Comparison of ENCODE assay signal across 8 cellular contexts in the genomic region with DNA sequence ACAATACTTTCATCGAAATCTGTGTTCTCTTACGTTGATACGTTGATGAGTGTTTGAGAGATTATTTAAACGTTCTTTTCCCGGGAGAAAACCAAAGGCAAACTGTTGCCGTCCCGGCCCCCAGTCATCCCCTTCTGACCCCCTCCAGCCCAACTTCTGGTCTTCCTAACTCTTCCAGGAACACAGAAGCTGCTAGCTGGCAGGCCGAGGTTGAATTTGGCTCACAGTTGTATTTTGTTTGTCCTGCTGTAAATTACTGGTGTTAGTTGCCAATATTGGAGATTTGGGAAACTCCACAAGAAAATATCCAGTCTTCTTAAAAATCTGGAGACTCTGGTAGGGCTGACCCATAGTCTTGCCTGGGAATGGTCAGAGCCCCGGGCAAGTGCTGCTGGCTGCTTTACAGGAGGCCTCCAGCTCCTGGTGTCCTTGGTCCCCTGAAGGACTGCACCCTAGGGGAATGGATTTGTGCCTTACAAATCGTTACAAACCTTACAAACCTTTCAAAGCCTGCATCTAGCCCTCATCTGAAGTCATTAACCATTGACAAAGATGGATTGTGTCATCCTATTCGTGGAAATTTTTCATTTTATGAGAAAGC.
DNase-seq lines count a peak whose midpoint lies in the region; ATAC-seq and TF ChIP-seq lines count a peak whose summit lies in the region.

No MANE protein-coding gene starts in this region.

- no peaks in the 10 kb centered on the region for H3K36me3 Mint-ChIP-seq in Caco-2 (ENCODE audit: insufficient read depth, unreplicated experiment)
- H3K36me3 Mint-ChIP-seq in H9 (ENCODE audit: insufficient read depth in 1 of 3, low read depth in 3 of 3) = no peaks in the 10 kb centered on the region

- no peaks in the 10 kb centered on the region for H3K9me3 Mint-ChIP-seq in Caco-2 (ENCODE audit: unreplicated experiment)
- H3K9me3 Mint-ChIP-seq in H9 = no peaks in the 10 kb centered on the region; a peak in 1 of 5 replicates

- H3K9ac ChIP-seq in Loucy (ENCODE audit: low read depth, low read length, poor library complexity, severe bottlenecking) (no peak overlapping the region), neuronal stem cell (ENCODE audit: low read depth, low read length, poor library complexity) (no peak overlapping the region), H9 (ENCODE audit: extremely low read depth, insufficient read length, low read length) (no peak overlapping the region)

- no peak overlapping the region for H3T11ph ChIP-seq in H9 (ENCODE audit: low read length)

- peaks cover 8% of the 10 kb centered on the region for H3K4me1 ChIP-seq in Caco-2
- H3K4me1 ChIP-seq in Loucy (ENCODE audit: insufficient read depth, low read length, poor library complexity, severe bottlenecking) = peaks cover 7% of the 10 kb centered on the region
- H3K4me1 ChIP-seq in foreskin keratinocyte = no peaks in the 10 kb centered on the region
- peaks cover 0 to 3% of the 10 kb centered on the region in 2 donors for H3K4me1 ChIP-seq in neuronal stem cell (ENCODE audit: control insufficient read depth in 2 of 2, insufficient read depth in 1 of 2, low read depth in 1 of 2, low read length in 2 of 2)
- peaks cover 6% of the 10 kb centered on the region; the same call in 1 of the 2 replicates for H3K4me1 ChIP-seq in H9 (ENCODE audit: insufficient read depth, low read length)

- H2BK15ac ChIP-seq in neuronal stem cell (ENCODE audit: low read length) = no peak overlapping the region
- no peak overlapping the region for H2BK15ac ChIP-seq in H9 (ENCODE audit: low read depth, low read length)

- H3K27ac ChIP-seq in foreskin keratinocyte (no peak overlapping the region), neuronal stem cell (replicated peaks; ENCODE audit: low read length) (peak overlapping the region; percentile 42), H9 (ENCODE audit: insufficient read length, low read depth, low read length) (no peak overlapping the region)

- no peak overlapping the region for H3K4me3 Mint-ChIP-seq in Caco-2 (ENCODE audit: unreplicated experiment)
- H3K4me3 Mint-ChIP-seq in H9 = no peak overlapping the region

- no peak overlapping the region for H4K5ac ChIP-seq in H9 (ENCODE audit: insufficient read length, low read depth, low read length)

- H3K9me3 ChIP-seq in Caco-2 (no peaks in the 10 kb centered on the region), Loucy (ENCODE audit: insufficient read depth, low read depth, low read length) (no peaks in the 10 kb centered on the region), neuronal stem cell (replicated peaks in 1 of 2; ENCODE audit: control insufficient read depth in 2 of 2, insufficient read depth in 1 of 2, low read depth in 1 of 2, low read length in 2 of 2) (no peaks in the 10 kb centered on the region), H9 (ENCODE audit: control insufficient read depth, low read depth, low read length) (no peaks in the 10 kb centered on the region)

- H4K8ac ChIP-seq in neuronal stem cell (ENCODE audit: low read depth, low read length) (no peak overlapping the region), H9 (replicated peaks; ENCODE audit: insufficient read length, low read depth, low read length) (no peak overlapping the region)

- CTCF ChIA-PET in Caco-2 (lab: Charles Lee) = interaction anchor here (0.8 to 1.6 kb wide), 23 partner anchors 8 to 1090 kb away, joined by 3 to 52 read pairs (median 8); a partner anchor contains a TSS

- no peak overlapping the region for H3K27ac Mint-ChIP-seq in Caco-2 (ENCODE audit: unreplicated experiment)
- no peak overlapping the region; a peak in 1 of 7 replicates for H3K27ac Mint-ChIP-seq in H9

- H3K27me3 Mint-ChIP-seq in Caco-2 (ENCODE audit: insufficient read depth, unreplicated experiment) (peaks cover 2% of the 10 kb centered on the region), H9 (ENCODE audit: low read depth) (no peaks in the 10 kb centered on the region)

- TF ChIP-seq CTCF in Caco-2 (IDR thresholded peaks at IDR 0.05; ENCODE audit: insufficient read depth in 1 of 2, low read depth in 1 of 2, low read length in 1 of 2, severe bottlenecking in 1 of 2, unreplicated experiment in 1 of 2) (no peak), Loucy (conservative IDR thresholded peaks at IDR 0.05; ENCODE audit: low read length) (no peak), foreskin keratinocyte (conservative IDR thresholded peaks at IDR 0.05) (no peak), H9 (conservative IDR thresholded peaks at IDR 0.05) (no peak)

- H2AFZ ChIP-seq in Loucy (ENCODE audit: low read length) = peak overlapping the region; percentile 91
- H2AFZ ChIP-seq in neuronal stem cell (ENCODE audit: low read length) = peak overlapping the region; percentile 84
- no peak overlapping the region for H2AFZ ChIP-seq in H9 (ENCODE audit: low read length)

- H3K36me3 ChIP-seq in Caco-2 (ENCODE audit: control insufficient read depth, insufficient read depth, low read length) (no peaks in the 10 kb centered on the region), Loucy (ENCODE audit: insufficient read depth, low read length) (no peaks in the 10 kb centered on the region), neuronal stem cell (replicated peaks in 1 of 2; ENCODE audit: control insufficient read depth in 2 of 2, insufficient read depth in 2 of 2, low read length in 2 of 2) (no peaks in the 10 kb centered on the region)

- H3K23ac ChIP-seq in neuronal stem cell (ENCODE audit: low read depth, low read length, poor library complexity) (no peak overlapping the region), H9 (ENCODE audit: insufficient read length, low read depth, low read length) (no peak overlapping the region)

- H2BK5ac ChIP-seq in neuronal stem cell (ENCODE audit: low read length) (no peak overlapping the region), H9 (ENCODE audit: insufficient read length, low read length) (no peak overlapping the region)

- H3K79me2 ChIP-seq in Loucy (ENCODE audit: insufficient read depth, low read length) (no peaks in the 10 kb centered on the region), H9 (ENCODE audit: insufficient read depth, low read length) (no peaks in the 10 kb centered on the region)

- no peak overlapping the region for H3K56ac ChIP-seq in H9 (ENCODE audit: insufficient read length, low read depth, low read length)

- WGBS in neuronal stem cell (ENCODE audit: extremely low coverage in 2 of 2, insufficient read length in 2 of 2, insufficient replicate concordance in 1 of 2), 2 donors = no CpG with 5 or more reads among the region's 11 CpGs
- WGBS in H9 (ENCODE audit: extremely low coverage, insufficient read length, low lambda C conversion rate) = no CpG with 5 or more reads among the region's 11 CpGs

- H2BK120ac ChIP-seq in neuronal stem cell (ENCODE audit: low read depth, low read length) = no peak overlapping the region
- H2BK120ac ChIP-seq in H9 (ENCODE audit: low read depth, low read length, poor library complexity, severe bottlenecking) = no peak overlapping the region

- H3K79me1 ChIP-seq in neuronal stem cell (ENCODE audit: low read depth, low read length) = no peaks in the 10 kb centered on the region
- H3K79me1 ChIP-seq in H9 (ENCODE audit: insufficient read depth, low read depth, low read length, poor library complexity, severe bottlenecking) = no peaks in the 10 kb centered on the region

- H3K14ac ChIP-seq in neuronal stem cell (ENCODE audit: low read length) (no peak overlapping the region), H9 (ENCODE audit: insufficient read depth, low read length) (no peak overlapping the region)

- H3K4me3 ChIP-seq in Caco-2 (ENCODE audit: low read depth, low read length) = no peak overlapping the region
- no peak overlapping the region for H3K4me3 ChIP-seq in Loucy (ENCODE audit: low read length, poor library complexity, severe bottlenecking)
- H3K4me3 ChIP-seq in neuronal stem cell (ENCODE audit: low read length in 2 of 2) = no peak overlapping the region

- H3K4me1 Mint-ChIP-seq in Caco-2 (ENCODE audit: low read depth, unreplicated experiment) = peaks cover 8% of the 10 kb centered on the region
- peaks cover 13 to 16% of the 10 kb centered on the region in 2 experiments for H3K4me1 Mint-ChIP-seq in H9

- H2AK5ac ChIP-seq in neuronal stem cell (ENCODE audit: low read depth, low read length) (no peak overlapping the region), H9 (ENCODE audit: insufficient read length, low read length) (no peak overlapping the region)

- ATAC-seq in foreskin keratinocyte = peak; percentile 4

- peak overlapping the region; percentile 7 for H3K18ac ChIP-seq in neuronal stem cell (ENCODE audit: low read length)
- H3K18ac ChIP-seq in H9 (ENCODE audit: insufficient read length, low read depth, low read length) = no peak overlapping the region

- H3K9me2 ChIP-seq in Loucy (replicated peaks; ENCODE audit: low read depth, low read length) = no peaks in the 10 kb centered on the region

- H2BK12ac ChIP-seq in neuronal stem cell (ENCODE audit: low read length) = no peak overlapping the region
- H2BK12ac ChIP-seq in H9 (ENCODE audit: insufficient read length, low read depth, low read length) = no peak overlapping the region

- no peaks in the 10 kb centered on the region for H3K27me3 ChIP-seq in Caco-2 (replicated peaks; ENCODE audit: control insufficient read depth, insufficient read depth, low read length)
- no peaks in the 10 kb centered on the region for H3K27me3 ChIP-seq in Loucy (ENCODE audit: insufficient read depth, low read length, poor library complexity, severe bottlenecking)
- no peaks in the 10 kb centered on the region for H3K27me3 ChIP-seq in foreskin keratinocyte
- H3K27me3 ChIP-seq in neuronal stem cell (ENCODE audit: control insufficient read depth in 3 of 3, insufficient read depth in 3 of 3, low read depth in 1 of 3, low read length in 3 of 3) = no peaks in the 10 kb centered on the region
- H3K27me3 ChIP-seq in H9 (ENCODE audit: insufficient read depth, low read length) = no peaks in the 10 kb centered on the region

- intact Hi-C loops in Caco-2 (cut with micrococcal nuclease; ENCODE audit: unreplicated experiment) = loop anchor here (1.0 to 10.0 kb wide), 2 partner anchors 9 to 295 kb away; no protein-coding TSS in a partner anchor

- BruUV-seq in Caco-2 (replicated peaks; lab: Mats Ljungman, UMichigan) = no TSS peak

- POLR2A ChIA-PET in Caco-2 (lab: Charles Lee) = interaction anchor here (1.5 kb wide), 1 partner anchor 119 kb away, joined by 6 read pairs; no protein-coding TSS in a partner anchor

- no peak overlapping the region for H2BK20ac ChIP-seq in H9 (ENCODE audit: low read depth, low read length, poor library complexity, severe bottlenecking)

- no peaks in the 10 kb centered on the region for H3F3A ChIP-seq in Loucy (ENCODE audit: low read depth)

- no peaks in the 10 kb centered on the region for H3K23me2 ChIP-seq in H9 (ENCODE audit: insufficient read length, low read depth, low read length, poor library complexity, severe bottlenecking)

- H4K91ac ChIP-seq in neuronal stem cell (ENCODE audit: low read depth, low read length, poor library complexity) = no peak overlapping the region
- H4K91ac ChIP-seq in H9 (ENCODE audit: insufficient read length, low read depth, low read length) = no peak overlapping the region

- H3K4me2 ChIP-seq in Loucy (ENCODE audit: low read depth, low read length, poor library complexity, severe bottlenecking) = no peak overlapping the region
- no peak overlapping the region for H3K4me2 ChIP-seq in neuronal stem cell (ENCODE audit: insufficient read depth, low read length, poor library complexity, severe bottlenecking)
- H3K4me2 ChIP-seq in H9 (ENCODE audit: insufficient read depth, insufficient read length, low read length) = no peak overlapping the region

- H3K4ac ChIP-seq in neuronal stem cell (ENCODE audit: low read length) = no peak overlapping the region
- no peak overlapping the region for H3K4ac ChIP-seq in H9 (ENCODE audit: low read depth, low read length)

- H4K20me1 ChIP-seq in Loucy (ENCODE audit: insufficient read depth, low read length, poor library complexity, severe bottlenecking) (no peaks in the 10 kb centered on the region), H9 (ENCODE audit: control insufficient read depth, insufficient read depth, insufficient read length) (no peaks in the 10 kb centered on the region)

- DNase-seq in Caco-2 (peak; percentile 14 to 42), foreskin keratinocyte (no peak), neuronal stem cell (ENCODE audit: low spot score) (no peak), DMS 273 (lab: John Stamatoyannopoulos, UW; ENCODE audit: unreplicated experiment) (no peak), H9 (no peak), NCI-H187 (lab: John Stamatoyannopoulos, UW) (no peak)
- DNase-seq in stimulated activated CD4-positive, alpha-beta T cell treated with anti-CD3 and anti-CD28 coated beads, Interleukin-15, amount 100 ng/mL, for 24 hours = no peak

Comparison
In these comparisons a context has a peak if more than half of its experiments do, and no peak if none do; other contexts are left out.
1. DNase-seq: peak in Caco-2 (2 of 2); none in foreskin keratinocyte (0 of 2), neuronal stem cell (single experiment), DMS 273 (single experiment), stimulated activated CD4-positive, alpha-beta T cell treated with anti-CD3 and anti-CD28 coated beads, Interleukin-15, amount 100 ng/mL, for 24 hours (single experiment), H9 (single experiment) and NCI-H187 (0 of 2).